Comparison of ENCODE assay signal across 8 cellular contexts in genomic region chr4:121072080-121072835, GRCh38. TPM values are rescaled to one million over a fixed set of nuclear protein-coding genes. Genes with fewer than 3 reads are reported as not detected.
DNase-seq lines count a peak whose midpoint lies in the region; ATAC-seq and TF ChIP-seq lines count a peak whose summit lies in the region.

Gene NDNF, minus strand, starts transcription at chr4:121072535. Its CDS starts 26,698 bp downstream, at chr4:121045837.

- H3K27me3 Mint-ChIP-seq in WTC11 (ENCODE audit: low read depth): peaks cover 53% of the 10 kb centered on the region

- WGBS in lung, 2 donors: 0% methylated on average over 56 to 70 of the region's 70 CpGs

- H3K27ac Mint-ChIP-seq in WTC11: no peak within 1 kb of the TSS

- H3K4me1 Mint-ChIP-seq in WTC11: peaks cover 31% of the 10 kb centered on the region

- POLR2A ChIA-PET in WTC11 (lab: Charles Lee): interaction anchor here (0.5 kb wide), 1 partner anchor 11 kb away, joined by 3 read pairs; no protein-coding TSS in a partner anchor

- ATAC-seq in HG03175 (IDR thresholded peaks at IDR 0.05; ENCODE audit: unreplicated experiment) (peak; percentile 35), WTC11 (peak; percentile 25), lung (ENCODE audit: insufficient read depth, low FRiP score) (peak; percentile 63), HG03025 (IDR thresholded peaks at IDR 0.05; ENCODE audit: low FRiP score, unreplicated experiment) (no peak), GM18520 (IDR thresholded peaks at IDR 0.05; ENCODE audit: unreplicated experiment) (no peak)

- H3K27ac ChIP-seq in dorsolateral prefrontal cortex (peak within 1 kb of the TSS in 1 of 59 donors; percentile 11), lung (ENCODE audit: low read depth in 1 of 2, low read length in 1 of 2) (peak within 1 kb of the TSS; percentile 60 to 89)

- H3K36me3 ChIP-seq in lung (ENCODE audit: control insufficient read depth in 2 of 2, insufficient read depth in 2 of 2, low read length in 2 of 2): no peaks in the 10 kb centered on the region

- no peaks in the 10 kb centered on the region for H3K9me3 ChIP-seq in lung (ENCODE audit: control insufficient read depth in 2 of 2, insufficient read depth in 1 of 2, low read length in 1 of 2)

- intact Hi-C loops in dorsolateral prefrontal cortex (cut with DNase I): no loop called here

- H3K9me3 Mint-ChIP-seq in WTC11: no peaks in the 10 kb centered on the region

- TF ChIP-seq CTCF in WTC11 (IDR thresholded peaks at IDR 0.05): no peak
- TF ChIP-seq CTCF in dorsolateral prefrontal cortex (IDR thresholded peaks at IDR 0.05 in 54 of 56, conservative IDR thresholded peaks at IDR 0.05 in 2 of 56; ENCODE audit: low read depth in 1 of 56, partially characterized antibody in 56 of 56): no peak
- no peak for TF ChIP-seq CTCF in lung (IDR thresholded peaks at IDR 0.05; ENCODE audit: control extremely low read depth, extremely low read depth)

- CTCF ChIA-PET in WTC11 (lab: Charles Lee): interaction anchor here (0.6 to 1.5 kb wide), 2 partner anchors 60 to 149 kb away, joined by 3 to 5 read pairs; partner anchors contain the start of gene PRDM5

- H3K4me3 Mint-ChIP-seq in WTC11: peak within 1 kb of the TSS; percentile 88

- H3K4me3 ChIP-seq in dorsolateral prefrontal cortex (peak within 1 kb of the TSS; percentile 34 to 77 (median 59)), lung (peak within 1 kb of the TSS; percentile 78)

- no peaks in the 10 kb centered on the region for H3K36me3 Mint-ChIP-seq in WTC11

- DNase-seq in COLO668 (lab: John Stamatoyannopoulos, UW; ENCODE audit: unreplicated experiment): peak; percentile 76
- DNase-seq in WTC11 (ENCODE audit: low spot score): peak; percentile 52
- DNase-seq in dorsolateral prefrontal cortex: peak in 4 of 10 donors; percentile 27 to 53 (median 38)
- DNase-seq in lung (ENCODE audit: low spot score): peak; percentile 75
- DNase-seq in stimulated activated CD8-positive, alpha-beta memory T cell treated with anti-CD3 and anti-CD28 coated beads, Interleukin-12 subunit alpha, Interleukin-12 subunit beta, amount 100 ng/mL, for 4 hours (ENCODE audit: low read depth): peak; percentile 17

- peaks cover 0 to 2% of the 10 kb centered on the region in 2 donors for H3K4me1 ChIP-seq in lung (ENCODE audit: control insufficient read depth in 2 of 2, insufficient read depth in 2 of 2, low read length in 2 of 2)

- H3K27me3 ChIP-seq in dorsolateral prefrontal cortex (peaks cover 0 to 46% (median 17%) of the 10 kb centered on the region in 45 donors), lung (ENCODE audit: control insufficient read depth, insufficient read depth) (no peaks in the 10 kb centered on the region)

TF ChIP-seq in WTC11, 78 proteins besides CTCF, POLR2A, EP300 and RAD21:
- TF ChIP-seq STAT6 (CRISPR knock-in tag; conservative IDR thresholded peaks at IDR 0.05; ENCODE audit: low read depth) (no peak), ATF2 (CRISPR knock-in tag; IDR thresholded peaks at IDR 0.05; ENCODE audit: borderline replicate concordance, low read depth) (no peak), SP1 (CRISPR knock-in tag; conservative IDR thresholded peaks at IDR 0.05) (no peak), ETV6 (CRISPR knock-in tag; IDR thresholded peaks at IDR 0.05) (no peak), NR3C1 (CRISPR knock-in tag; conservative IDR thresholded peaks at IDR 0.05; ENCODE audit: low read depth) (no peak), MLX (CRISPR knock-in tag; IDR thresholded peaks at IDR 0.05) (no peak)
- TF ChIP-seq, protein P1, sequence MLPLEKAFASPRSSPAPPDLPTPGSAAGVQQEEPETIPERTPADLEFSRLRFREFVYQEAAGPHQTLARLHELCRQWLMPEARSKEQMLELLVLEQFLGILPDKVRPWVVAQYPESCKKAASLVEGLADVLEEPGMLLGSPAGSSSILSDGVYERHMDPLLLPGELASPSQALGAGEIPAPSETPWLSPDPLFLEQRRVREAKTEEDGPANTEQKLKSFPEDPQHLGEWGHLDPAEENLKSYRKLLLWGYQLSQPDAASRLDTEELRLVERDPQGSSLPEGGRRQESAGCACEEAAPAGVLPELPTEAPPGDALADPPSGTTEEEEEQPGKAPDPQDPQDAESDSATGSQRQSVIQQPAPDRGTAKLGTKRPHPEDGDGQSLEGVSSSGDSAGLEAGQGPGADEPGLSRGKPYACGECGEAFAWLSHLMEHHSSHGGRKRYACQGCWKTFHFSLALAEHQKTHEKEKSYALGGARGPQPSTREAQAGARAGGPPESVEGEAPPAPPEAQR (CRISPR knock-in tag; IDR thresholded peaks at IDR 0.05): no peak

RNA-seq across cellular contexts. Expression of gene NDNF, which starts in this region (rescaled TPM):
- total RNA-seq in WTC11 (2021) (2.3 to 2.5 TPM (median 2.4 TPM) in 3 replicates), dorsolateral prefrontal cortex (1 to 10 TPM in 102 of 120 experiments, under 1 TPM in 17, not detected in 1; 0.31 to 6.7 (median 2.1) TPM), lung (100 to 1,000 TPM; 121 to 381 TPM)
- 10 to 100 TPM; 22.3 to 40.1 TPM for polyA plus RNA-seq in lung

Comparison
In these comparisons a context has a peak if more than half of its experiments do, and no peak if none do; other contexts are left out.
1. RNA of gene NDNF (total RNA-seq): 121 to 381 TPM in lung; 2.3 to 2.5 TPM in WTC11 and 0.31 to 6.7 TPM in dorsolateral prefrontal cortex; every median in the first group is over 10 times any median in the second.
2. ATAC-seq: peak in HG03175 (single experiment), WTC11 (single experiment) and lung (single experiment); none in HG03025 (single experiment) and GM18520 (single experiment).